Comparison of ENCODE assay signal across 1 cellular context in the genomic region with DNA sequence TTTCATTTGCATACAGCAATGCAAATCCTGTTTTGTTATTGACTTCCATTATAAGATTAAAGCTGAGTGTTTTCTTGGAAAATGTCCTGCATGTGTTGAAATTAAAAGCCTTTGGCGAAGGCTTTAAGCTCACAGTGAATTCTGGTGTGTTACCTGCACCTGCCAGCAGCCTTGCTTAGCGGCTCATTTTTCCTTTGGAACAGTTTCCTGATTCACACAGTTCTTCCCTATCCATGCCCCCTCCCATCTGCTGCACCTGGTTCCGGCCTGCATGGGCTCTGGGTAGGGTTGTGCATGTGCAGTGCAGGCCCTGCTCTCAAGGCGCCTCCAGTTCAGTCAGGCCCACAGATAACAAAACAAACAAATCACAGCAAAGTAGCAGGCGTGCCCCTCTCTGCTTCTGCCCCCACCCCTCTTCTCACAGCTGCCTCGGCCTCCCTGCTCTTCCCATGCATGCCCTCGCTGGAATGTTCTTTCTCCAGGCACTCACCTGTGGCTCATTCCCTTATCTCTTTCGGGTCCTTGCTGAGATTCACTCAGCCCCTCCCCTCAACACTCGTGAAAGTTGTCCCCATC.
TF ChIP-seq lines count a peak whose summit lies in the region.

No MANE protein-coding gene starts in this region.

TF ChIP-seq in HCT116, 20 proteins besides CTCF, POLR2A, EP300 and RAD21:
- no peak for TF ChIP-seq SP1 (IDR thresholded peaks at IDR 0.05; ENCODE audit: low read depth)
- TF ChIP-seq POLR2AphosphoS5 (IDR thresholded peaks at IDR 0.05; ENCODE audit: low read depth, low read length), result no peak
